1 cellular context compared by ENCODE assay signal in the genomic region with DNA sequence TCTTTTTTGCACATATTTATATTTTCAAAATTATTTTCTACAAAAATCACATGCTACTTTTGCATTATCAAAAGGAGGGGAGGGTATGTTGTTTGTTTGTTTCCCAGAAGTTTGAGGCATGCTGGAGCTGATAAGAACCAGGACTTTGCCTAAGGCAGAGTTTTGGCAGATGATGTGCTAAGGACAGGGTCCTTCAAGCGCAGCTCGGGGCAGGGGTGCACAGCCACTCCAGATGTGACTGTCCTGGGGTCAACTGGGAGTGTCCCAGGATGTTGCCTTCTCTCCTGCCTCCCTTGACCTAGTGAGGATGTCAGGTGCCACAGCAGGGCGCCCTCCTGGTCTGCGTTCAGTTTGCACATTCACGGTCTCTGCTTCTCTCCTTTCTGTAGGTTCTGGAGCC.
A peak's percentile ranks its signal among the peaks of the same experiment; 100 is the strongest.
TF ChIP-seq lines count a peak whose summit lies in the region.

No MANE protein-coding gene starts in this region.

TF ChIP-seq in HEK293, 187 proteins besides CTCF, POLR2A, EP300 and RAD21 (continued from another document):
- peak; percentile 13; the same call in 1 of the 2 replicates for TF ChIP-seq PRDM10 (tag by site-specific recombination; IDR thresholded peaks at IDR 0.05)
